10 cellular contexts compared by ENCODE assay signal in the genomic region with DNA sequence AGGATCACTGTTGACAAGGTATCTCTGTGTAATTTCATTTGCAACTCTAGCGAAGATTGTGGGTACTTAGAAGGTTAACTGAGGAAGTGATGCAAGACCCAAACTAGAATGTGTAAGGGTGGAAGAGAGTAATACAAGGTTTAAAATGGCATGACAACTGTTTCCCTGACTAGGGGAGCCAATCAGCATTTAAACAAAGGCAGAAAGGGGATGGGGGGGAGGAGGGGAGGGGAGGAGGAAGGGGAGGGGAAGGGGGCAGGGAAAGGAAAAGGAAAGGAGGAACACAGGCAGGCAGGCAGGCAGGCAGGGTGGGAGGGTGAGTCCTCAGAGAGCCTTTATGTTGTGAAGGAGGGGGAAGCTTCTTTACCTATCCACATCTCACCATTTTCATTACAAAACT. TPM values are rescaled to one million over a fixed set of nuclear protein-coding genes. Genes with fewer than 3 reads are reported as not detected.
DNase-seq lines count a peak whose midpoint lies in the region; ATAC-seq and TF ChIP-seq lines count a peak whose summit lies in the region.
"Had no signal": no experiment of that assay in that cellular context is flagged by ENCODE, and none has a peak within 500 bp of the region (broad histone marks: within the 10 kb centered on the region; RNA-seq: fewer than 3 reads in every experiment).

No MANE protein-coding gene starts in this region.

- POLR2A ChIA-PET in activated CD8-positive, alpha-beta T cell treated with anti-CD3 and anti-CD28 coated beads for 36 hours (lab: Charles Lee): no interaction called here

- H4K20me1 ChIP-seq in BLaER1 treated with 17β-estradiol and CSF1 and Interleukin-3, amounts not matched to agents 10 nM and 100 nM: peaks cover 0 to 9% (median 0%) of the 10 kb centered on the region in 11 experiments; a peak in 1 of 22 replicates
- H4K20me1 ChIP-seq in Karpas-422 (ENCODE audit: insufficient read depth, low read depth, low read length): 0 out of 2 replicates have a peak, but pooled peaks cover 4% of the 10 kb centered on the region

- H3K4me2 ChIP-seq in BLaER1 treated with 17β-estradiol and CSF1 and Interleukin-3, amounts not matched to agents 10 nM and 100 nM: peak overlapping the region in 8 of 11 experiments; percentile 20 to 51 (median 40); a peak in 15 of 22 replicates
- H3K4me2 ChIP-seq in Karpas-422 (ENCODE audit: low read depth, low read length, poor library complexity, severe bottlenecking): no peak overlapping the region

- H3K36me3 ChIP-seq in BLaER1 treated with 17β-estradiol and CSF1 and Interleukin-3, amounts not matched to agents 10 nM and 100 nM: peaks cover 58 to 95% (median 76%) of the 10 kb centered on the region in 11 experiments
- H3K36me3 ChIP-seq in Karpas-422 (ENCODE audit: insufficient read depth, low read length) (peaks cover 55% of the 10 kb centered on the region), left lung (peaks cover 0 to 59% of the 10 kb centered on the region in 2 donors), endodermal cell (ENCODE audit: control insufficient read depth, insufficient read depth, low read length) (peaks cover 67% of the 10 kb centered on the region)

- peaks cover 9% of the 10 kb centered on the region for H3K36me3 Mint-ChIP-seq in activated CD8-positive, alpha-beta T cell treated with anti-CD3 and anti-CD28 coated beads for 36 hours (ENCODE audit: low read depth)
- peaks cover 46% of the 10 kb centered on the region for H3K36me3 Mint-ChIP-seq in endodermal cell (ENCODE audit: low read depth)

- CTCF ChIA-PET in activated CD8-positive, alpha-beta T cell treated with anti-CD3 and anti-CD28 coated beads for 36 hours (lab: Charles Lee): interaction anchor here (1.1 to 1.3 kb wide), 3 partner anchors 9 to 102 kb away, joined by 3 to 5 read pairs (median 3); no protein-coding TSS in a partner anchor

- H3K27me3 Mint-ChIP-seq in activated CD8-positive, alpha-beta T cell treated with anti-CD3 and anti-CD28 coated beads for 36 hours: no peaks in the 10 kb centered on the region
- no peaks in the 10 kb centered on the region for H3K27me3 Mint-ChIP-seq in endodermal cell (ENCODE audit: insufficient read depth)

- H3K4me1 ChIP-seq in BLaER1 treated with 17β-estradiol and CSF1 and Interleukin-3, amounts not matched to agents 10 nM and 100 nM: peaks cover 5 to 30% (median 17%) of the 10 kb centered on the region in 10 experiments; a peak in 18 of 20 replicates
- H3K4me1 ChIP-seq in Karpas-422 (ENCODE audit: low read length) (no peaks in the 10 kb centered on the region), left lung (peaks cover 0 to 45% of the 10 kb centered on the region in 2 donors), endodermal cell (ENCODE audit: control insufficient read depth, insufficient read depth, low read length) (peaks cover 10% of the 10 kb centered on the region)

- peak overlapping the region; percentile 78 for H3K27ac Mint-ChIP-seq in activated CD8-positive, alpha-beta T cell treated with anti-CD3 and anti-CD28 coated beads for 36 hours
- H3K27ac Mint-ChIP-seq in endodermal cell: no peak overlapping the region

- DNase-seq in Karpas-422 (peak; percentile 58), left lung (no peak), endodermal cell (no peak)
- no peak for DNase-seq in activated CD8-positive, alpha-beta T cell treated with anti-CD3 and anti-CD28 coated beads for 36 hours
- DNase-seq: cortex of kidney, NCI-H2029 treated with DMSO at 0.1 percent for 48 hours had no signal

- H3K9me3 Mint-ChIP-seq in activated CD8-positive, alpha-beta T cell treated with anti-CD3 and anti-CD28 coated beads for 36 hours: no peaks in the 10 kb centered on the region
- peaks cover 4% of the 10 kb centered on the region for H3K9me3 Mint-ChIP-seq in endodermal cell

- no peak overlapping the region for H3K4me3 Mint-ChIP-seq in activated CD8-positive, alpha-beta T cell treated with anti-CD3 and anti-CD28 coated beads for 36 hours
- H3K4me3 Mint-ChIP-seq in endodermal cell: no peak overlapping the region

- ATAC-seq in activated CD8-positive, alpha-beta T cell treated with anti-CD3 and anti-CD28 coated beads for 36 hours: peak; percentile 51
- ATAC-seq in left lung (peak; percentile 34), HG02571 (IDR thresholded peaks at IDR 0.05; ENCODE audit: unreplicated experiment) (no peak), GM21515 (IDR thresholded peaks at IDR 0.05; ENCODE audit: unreplicated experiment) (no peak), HG03159 (IDR thresholded peaks at IDR 0.05; ENCODE audit: unreplicated experiment) (no peak)

- intact Hi-C loops in activated CD8-positive, alpha-beta T cell treated with anti-CD3 and anti-CD28 coated beads for 36 hours (cut with micrococcal nuclease): no loop called here
- intact Hi-C loops in left lung (cut with DNase I): no loop called here

- H3K27me3 ChIP-seq in BLaER1 treated with 17β-estradiol and CSF1 and Interleukin-3, amounts not matched to agents 10 nM and 100 nM: no peaks in the 10 kb centered on the region
- H3K27me3 ChIP-seq in Karpas-422 (ENCODE audit: low read length): no peaks in the 10 kb centered on the region
- H3K27me3 ChIP-seq in left lung: no peaks in the 10 kb centered on the region
- H3K27me3 ChIP-seq in endodermal cell (ENCODE audit: control insufficient read depth, insufficient read depth, low read length, poor library complexity, severe bottlenecking): no peaks in the 10 kb centered on the region

- no peak overlapping the region for H3K4me3 ChIP-seq in BLaER1 treated with 17β-estradiol and CSF1 and Interleukin-3, amounts not matched to agents 10 nM and 100 nM
- H3K4me3 ChIP-seq in Karpas-422 (ENCODE audit: low read length) (no peak overlapping the region), left lung (no peak overlapping the region), endodermal cell (ENCODE audit: low read length) (no peak overlapping the region)

- H3K4me1 Mint-ChIP-seq in activated CD8-positive, alpha-beta T cell treated with anti-CD3 and anti-CD28 coated beads for 36 hours (ENCODE audit: low read depth): peaks cover 8% of the 10 kb centered on the region
- H3K4me1 Mint-ChIP-seq in endodermal cell: peaks cover 47% of the 10 kb centered on the region

- no peak overlapping the region for H2AFZ ChIP-seq in Karpas-422 (ENCODE audit: low read length)

- H3K9ac ChIP-seq in BLaER1 treated with 17β-estradiol and CSF1 and Interleukin-3, amounts not matched to agents 10 nM and 100 nM: peak overlapping the region in 5 of 11 experiments; percentile 30 to 46 (median 36); a peak in 5 of 22 replicates
- H3K9ac ChIP-seq in Karpas-422 (ENCODE audit: low read length) (no peak overlapping the region), endodermal cell (ENCODE audit: extremely low read depth, low read length, poor library complexity, severe bottlenecking) (no peak overlapping the region)

- no peak for TF ChIP-seq CTCF in activated CD8-positive, alpha-beta T cell treated with anti-CD3 and anti-CD28 coated beads for 36 hours (IDR thresholded peaks at IDR 0.05)
- TF ChIP-seq CTCF in left lung (IDR thresholded peaks at IDR 0.05) (no peak), endodermal cell (conservative IDR thresholded peaks at IDR 0.05) (no peak)

- WGBS in endodermal cell (ENCODE audit: insufficient coverage in 1 of 2, insufficient read length in 1 of 2), 2 experiments: 90 to 91% methylated on average over 1 of the region's 1 CpG

- peak overlapping the region in 10 of 11 experiments; percentile 26 to 64 (median 40); a peak in 12 of 22 replicates for H3K27ac ChIP-seq in BLaER1 treated with 17β-estradiol and CSF1 and Interleukin-3, amounts not matched to agents 10 nM and 100 nM
- H3K27ac ChIP-seq in Karpas-422 (ENCODE audit: low read length): no peak overlapping the region
- H3K27ac ChIP-seq in left lung: peak overlapping the region in 1 of 2 donors; percentile 79
- no peak overlapping the region for H3K27ac ChIP-seq in endodermal cell (ENCODE audit: low read depth, low read length)

- H3K9me3 ChIP-seq in BLaER1 treated with 17β-estradiol and CSF1 and Interleukin-3, amounts not matched to agents 10 nM and 100 nM (replicated peaks in 1 of 11): no peaks in the 10 kb centered on the region
- H3K9me3 ChIP-seq in Karpas-422 (ENCODE audit: low read length) (no peaks in the 10 kb centered on the region), left lung (no peaks in the 10 kb centered on the region), endodermal cell (ENCODE audit: control insufficient read depth, low read length) (no peaks in the 10 kb centered on the region)

- no peaks in the 10 kb centered on the region for H3K9me2 ChIP-seq in Karpas-422 (replicated peaks; ENCODE audit: insufficient read depth, low read length)

- peaks cover 12% of the 10 kb centered on the region for H3K79me2 ChIP-seq in Karpas-422 (ENCODE audit: low read length)

RNA-seq across cellular contexts. Expression of gene NRDE2, which starts 31.1 kb away (rescaled TPM):
- total RNA-seq in Karpas-422 (2014; rRNA removed; shearing (Covaris generic); ENCODE audit: low replicate concordance): 19.5 and 22.3 TPM in 2 replicates
- 10 to 100 TPM; 19.2 to 21.0 TPM for total RNA-seq in activated CD8-positive, alpha-beta T cell treated with anti-CD3 and anti-CD28 coated beads for 36 hours
- total RNA-seq in left lung (10 to 100 TPM; 17.4 to 21.1 TPM), endodermal cell (10 to 100 TPM; 18.3 to 19.5 TPM)
- 11.3 TPM for polyA plus RNA-seq in endodermal cell (2013, experiment 1 of 2)
- 9.2 TPM for polyA plus RNA-seq in endodermal cell (2013, experiment 2 of 2)

RNA-seq across cellular contexts. Expression of gene PSMC1, which starts 44.3 kb away (rescaled TPM):
- 63.6 and 71.8 TPM in 2 replicates for total RNA-seq in Karpas-422 (2014; rRNA removed; shearing (Covaris generic); ENCODE audit: low replicate concordance)
- 100 to 1,000 TPM; 101 to 105 TPM for total RNA-seq in activated CD8-positive, alpha-beta T cell treated with anti-CD3 and anti-CD28 coated beads for 36 hours
- 100 to 1,000 TPM in 1 of 2 donors, 10 to 100 TPM in 1; 64.3 to 103 TPM for total RNA-seq in left lung
- 100 to 1,000 TPM; 108 to 122 TPM for total RNA-seq in endodermal cell
- polyA plus RNA-seq in endodermal cell (2013, experiment 1 of 2): 139 TPM
- polyA plus RNA-seq in endodermal cell (2013, experiment 2 of 2): 143 TPM

Comparison
In these comparisons a context has a peak if more than half of its experiments do, and no peak if none do; other contexts are left out.
1. H3K27ac ChIP-seq: peak in BLaER1 treated with 17β-estradiol and CSF1 and Interleukin-3, amounts not matched to agents 10 nM and 100 nM (10 of 11); none in Karpas-422 (single experiment) and endodermal cell (single experiment).
2. ATAC-seq: peak in activated CD8-positive, alpha-beta T cell treated with anti-CD3 and anti-CD28 coated beads for 36 hours (single experiment) and left lung (single experiment); none in HG02571 (single experiment), GM21515 (single experiment) and HG03159 (single experiment).